Comparison of ENCODE assay signal across 32 cellular contexts in genomic region chr10:22495396-22495795, GRCh38.
"Had no signal": no experiment of that assay in that cellular context is flagged by ENCODE, and none has a peak within 500 bp of the region (broad histone marks: within the 10 kb centered on the region; RNA-seq: fewer than 3 reads in every experiment).

No MANE protein-coding gene starts in this region.

- H3K4me3 ChIP-seq: ascending aorta had no signal

- H3K27ac ChIP-seq: ascending aorta, VCaP had no signal

- ATAC-seq: activated CD8-positive, alpha-beta memory T cell treated with anti-CD3 and anti-CD28 coated beads, Interleukin-2, amount 10 ng/mL, durations not matched to agents 7 days and 5 days; activated CD8-positive, alpha-beta T cell treated with anti-CD3 and anti-CD28 coated beads, Interleukin-2, amount 10 ng/mL, durations not matched to agents 7 days and 5 days; activated naive CD8-positive, alpha-beta T cell treated with anti-CD3 and anti-CD28 coated beads, Interleukin-2, amount 50 U/mL, for 24 hours had no signal

- FAIRE-seq: TTC549 had no signal

- H3K36me3 ChIP-seq: ascending aorta had no signal

- H3K27ac Mint-ChIP-seq: activated B cell treated with CpG ODN at 0.5 μM for 24 hours; activated CD4-positive, alpha-beta memory T cell treated with anti-CD3 and anti-CD28 coated beads, Interleukin-2, amount 10 ng/mL, durations not matched to agents 7 days and 5 days; activated CD4-positive, alpha-beta T cell treated with anti-CD3 and anti-CD28 coated beads, Interleukin-2, amount 10 ng/mL, durations not matched to agents 24 days and 14 days; activated CD8-positive, alpha-beta memory T cell treated with anti-CD3 and anti-CD28 coated beads, Interleukin-2, amount 10 ng/mL, durations not matched to agents 7 days and 5 days; activated CD8-positive, alpha-beta T cell treated with anti-CD3 and anti-CD28 coated beads, Interleukin-2, amount 10 ng/mL, durations not matched to agents 7 days and 5 days; activated naive CD4-positive, alpha-beta T cell treated with anti-CD3 and anti-CD28 coated beads, Interleukin-2, amount 10 ng/mL, durations not matched to agents 7 days and 5 days; activated naive CD4-positive, alpha-beta T cell treated with anti-CD3 and anti-CD28 coated beads, Interleukin-2, amount 50 U/mL, for 24 hours; activated naive CD8-positive, alpha-beta T cell; activated naive CD8-positive, alpha-beta T cell treated with anti-CD3 and anti-CD28 coated beads, Interleukin-2, amount 10 ng/mL, durations not matched to agents 7 days and 5 days; activated naive CD8-positive, alpha-beta T cell treated with anti-CD3 and anti-CD28 coated beads, Interleukin-2, amount 50 U/mL, for 24 hours; activated T-cell treated with anti-CD3 and anti-CD28 coated beads, Interleukin-2, amount 50 U/mL, for 24 hours; T-helper 1 cell treated with Interleukin-12 subunit alpha and Interleukin-12 subunit beta and Interleukin-4 antibody, amounts not matched to agents 30 μg/mL and 1 μg/mL, for 36 hours; T-helper 2 cell treated with Interferon-gamma antibody and Interleukin-4, amounts not matched to agents 5 μg/mL and 100 μg/mL, for 36 hours had no signal

- H3K9me3 ChIP-seq: ascending aorta had no signal

- H3K4me3 Mint-ChIP-seq: activated B cell treated with CpG ODN at 0.5 μM for 24 hours; activated CD4-positive, alpha-beta memory T cell treated with anti-CD3 and anti-CD28 coated beads, Interleukin-2, amount 10 ng/mL, durations not matched to agents 7 days and 5 days; activated CD4-positive, alpha-beta T cell treated with anti-CD3 and anti-CD28 coated beads, Interleukin-2, amount 10 ng/mL, durations not matched to agents 24 days and 14 days; activated CD8-positive, alpha-beta memory T cell treated with anti-CD3 and anti-CD28 coated beads, Interleukin-2, amount 10 ng/mL, durations not matched to agents 7 days and 5 days; activated CD8-positive, alpha-beta T cell treated with anti-CD3 and anti-CD28 coated beads, Interleukin-2, amount 10 ng/mL, durations not matched to agents 7 days and 5 days; activated naive CD4-positive, alpha-beta T cell treated with anti-CD3 and anti-CD28 coated beads, Interleukin-2, amount 10 ng/mL, durations not matched to agents 7 days and 5 days; activated naive CD4-positive, alpha-beta T cell treated with anti-CD3 and anti-CD28 coated beads, Interleukin-2, amount 50 U/mL, for 24 hours; activated naive CD8-positive, alpha-beta T cell; activated naive CD8-positive, alpha-beta T cell treated with anti-CD3 and anti-CD28 coated beads, Interleukin-2, amount 10 ng/mL, durations not matched to agents 7 days and 5 days; activated naive CD8-positive, alpha-beta T cell treated with anti-CD3 and anti-CD28 coated beads, Interleukin-2, amount 50 U/mL, for 24 hours; activated T-cell treated with anti-CD3 and anti-CD28 coated beads, Interleukin-2, amount 50 U/mL, for 24 hours; brain; T-helper 1 cell treated with Interleukin-12 subunit alpha and Interleukin-12 subunit beta and Interleukin-4 antibody, amounts not matched to agents 30 μg/mL and 1 μg/mL, for 36 hours; T-helper 2 cell treated with Interferon-gamma antibody and Interleukin-4, amounts not matched to agents 5 μg/mL and 100 μg/mL, for 36 hours had no signal

- H3K36me3 Mint-ChIP-seq: activated naive CD4-positive, alpha-beta T cell treated with anti-CD3 and anti-CD28 coated beads, Interleukin-2, amount 50 U/mL, for 24 hours; activated naive CD8-positive, alpha-beta T cell; brain had no signal

- H3K4me1 ChIP-seq: ascending aorta had no signal

- H3K9me3 Mint-ChIP-seq: activated B cell treated with CpG ODN at 0.5 μM for 24 hours; activated naive CD4-positive, alpha-beta T cell treated with anti-CD3 and anti-CD28 coated beads, Interleukin-2, amount 50 U/mL, for 24 hours; activated naive CD8-positive, alpha-beta T cell treated with anti-CD3 and anti-CD28 coated beads, Interleukin-2, amount 50 U/mL, for 24 hours; activated T-cell treated with anti-CD3 and anti-CD28 coated beads, Interleukin-2, amount 50 U/mL, for 24 hours; brain; T-helper 1 cell treated with Interleukin-12 subunit alpha and Interleukin-12 subunit beta and Interleukin-4 antibody, amounts not matched to agents 30 μg/mL and 1 μg/mL, for 36 hours; T-helper 2 cell treated with Interferon-gamma antibody and Interleukin-4, amounts not matched to agents 5 μg/mL and 100 μg/mL, for 36 hours had no signal

- H3K27me3 ChIP-seq: ascending aorta had no signal

- DNase-seq: activated B cell treated with CpG ODN at 0.5 μM for 24 hours; activated CD4-positive, alpha-beta memory T cell treated with anti-CD3 and anti-CD28 coated beads, Interleukin-2, amount 10 ng/mL, durations not matched to agents 7 days and 5 days; activated CD4-positive, alpha-beta T cell treated with anti-CD3 and anti-CD28 coated beads for 4 hours; activated CD4-positive, alpha-beta T cell treated with anti-CD3 and anti-CD28 coated beads, Interleukin-2, amount 10 ng/mL, durations not matched to agents 24 days and 14 days; activated CD4-positive, alpha-beta T cell treated with anti-CD3 and anti-CD28 coated beads, Interleukin-2, amount 50 U/mL, for 1 hour; activated CD4-positive, alpha-beta T cell treated with anti-CD3 and anti-CD28 coated beads, Interleukin-2, amount 50 U/mL, for 48 hours; activated CD4-positive, CD25-positive, alpha-beta regulatory T cell treated with anti-CD3 and anti-CD28 coated beads, Interleukin-2, amount 50 U/mL, for 72 hours; activated CD8-positive, alpha-beta memory T cell treated with anti-CD3 and anti-CD28 coated beads for 24 hours; activated CD8-positive, alpha-beta memory T cell treated with anti-CD3 and anti-CD28 coated beads, Interleukin-2, amount 10 ng/mL, durations not matched to agents 7 days and 5 days; activated CD8-positive, alpha-beta memory T cell treated with anti-CD3 and anti-CD28 coated beads, Interleukin-2, amount 50 U/mL, for 48 hours; activated CD8-positive, alpha-beta T cell treated with anti-CD3 and anti-CD28 coated beads, Interleukin-2, amount 10 ng/mL, durations not matched to agents 7 days and 5 days; activated gamma-delta T cell; activated naive CD4-positive, alpha-beta T cell treated with anti-CD3 and anti-CD28 coated beads, Interleukin-2, amount 10 ng/mL, durations not matched to agents 7 days and 5 days; activated naive CD4-positive, alpha-beta T cell treated with Interleukin-2 at 50 U/mL for 16 hours; activated naive CD8-positive, alpha-beta T cell treated with anti-CD3 and anti-CD28 coated beads, Interleukin-2, amount 10 ng/mL, durations not matched to agents 7 days and 5 days; activated naive CD8-positive, alpha-beta T cell treated with anti-CD3 and anti-CD28 coated beads, Interleukin-2, amount 50 U/mL, for 24 hours; activated T-cell treated with anti-CD3 and anti-CD28 coated beads, Interleukin-2, amount 50 U/mL, for 24 hours; activated T-cell treated with anti-CD3 and anti-CD28 coated beads, Interleukin-2, amount 50 U/mL, for 48 hours; amygdala; anterior cingulate cortex; central memory CD4-positive, alpha-beta T cell; T-helper 1 cell; T-helper 2 cell; T-helper 9 cell had no signal
